Comparison of ENCODE assay signal across 2 cellular contexts in genomic region chr6:87791029-87791428, GRCh38.
TF ChIP-seq lines count a peak whose summit lies in the region.

No MANE protein-coding gene starts in this region.

TF ChIP-seq in A549, 52 proteins besides CTCF, POLR2A, EP300 and RAD21 (continued from another document):
- TF ChIP-seq REST (IDR thresholded peaks at IDR 0.05) = no peak
- no peak for TF ChIP-seq FOSB (CRISPR knock-in tag; IDR thresholded peaks at IDR 0.05)
- TF ChIP-seq, protein P1, sequence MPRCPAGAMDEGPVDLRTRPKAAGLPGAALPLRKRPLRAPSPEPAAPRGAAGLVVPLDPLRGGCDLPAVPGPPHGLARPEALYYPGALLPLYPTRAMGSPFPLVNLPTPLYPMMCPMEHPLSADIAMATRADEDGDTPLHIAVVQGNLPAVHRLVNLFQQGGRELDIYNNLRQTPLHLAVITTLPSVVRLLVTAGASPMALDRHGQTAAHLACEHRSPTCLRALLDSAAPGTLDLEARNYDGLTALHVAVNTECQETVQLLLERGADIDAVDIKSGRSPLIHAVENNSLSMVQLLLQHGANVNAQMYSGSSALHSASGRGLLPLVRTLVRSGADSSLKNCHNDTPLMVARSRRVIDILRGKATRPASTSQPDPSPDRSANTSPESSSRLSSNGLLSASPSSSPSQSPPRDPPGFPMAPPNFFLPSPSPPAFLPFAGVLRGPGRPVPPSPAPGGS (IDR thresholded peaks at IDR 0.05) = no peak
- TF ChIP-seq CBX8 (IDR thresholded peaks at IDR 0.05) = no peak
- TF ChIP-seq, protein P2, sequence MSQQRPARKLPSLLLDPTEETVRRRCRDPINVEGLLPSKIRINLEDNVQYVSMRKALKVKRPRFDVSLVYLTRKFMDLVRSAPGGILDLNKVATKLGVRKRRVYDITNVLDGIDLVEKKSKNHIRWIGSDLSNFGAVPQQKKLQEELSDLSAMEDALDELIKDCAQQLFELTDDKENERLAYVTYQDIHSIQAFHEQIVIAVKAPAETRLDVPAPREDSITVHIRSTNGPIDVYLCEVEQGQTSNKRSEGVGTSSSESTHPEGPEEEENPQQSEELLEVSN (IDR thresholded peaks at IDR 0.05; ENCODE audit: borderline replicate concordance, low read depth) = no peak
- TF ChIP-seq BHLHE40 (IDR thresholded peaks at IDR 0.05; ENCODE audit: low read depth, low read length) = no peak
- TF ChIP-seq MAFK (IDR thresholded peaks at IDR 0.05; ENCODE audit: partially characterized antibody) = no peak
- TF ChIP-seq, protein P3, sequence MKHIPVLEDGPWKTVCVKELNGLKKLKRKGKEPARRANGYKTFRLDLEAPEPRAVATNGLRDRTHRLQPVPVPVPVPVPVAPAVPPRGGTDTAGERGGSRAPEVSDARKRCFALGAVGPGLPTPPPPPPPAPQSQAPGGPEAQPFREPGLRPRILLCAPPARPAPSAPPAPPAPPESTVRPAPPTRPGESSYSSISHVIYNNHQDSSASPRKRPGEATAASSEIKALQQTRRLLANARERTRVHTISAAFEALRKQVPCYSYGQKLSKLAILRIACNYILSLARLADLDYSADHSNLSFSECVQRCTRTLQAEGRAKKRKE (CRISPR knock-in tag; IDR thresholded peaks at IDR 0.05; ENCODE audit: low read depth) = no peak
- TF ChIP-seq EHF (CRISPR knock-in tag; IDR thresholded peaks at IDR 0.05) = no peak
- TF ChIP-seq PHF8 (IDR thresholded peaks at IDR 0.05; ENCODE audit: borderline replicate concordance, low read depth) = no peak

TF ChIP-seq in IMR-90, 13 proteins besides CTCF, POLR2A, EP300 and RAD21 (continued from another document):
- TF ChIP-seq, protein P4, sequence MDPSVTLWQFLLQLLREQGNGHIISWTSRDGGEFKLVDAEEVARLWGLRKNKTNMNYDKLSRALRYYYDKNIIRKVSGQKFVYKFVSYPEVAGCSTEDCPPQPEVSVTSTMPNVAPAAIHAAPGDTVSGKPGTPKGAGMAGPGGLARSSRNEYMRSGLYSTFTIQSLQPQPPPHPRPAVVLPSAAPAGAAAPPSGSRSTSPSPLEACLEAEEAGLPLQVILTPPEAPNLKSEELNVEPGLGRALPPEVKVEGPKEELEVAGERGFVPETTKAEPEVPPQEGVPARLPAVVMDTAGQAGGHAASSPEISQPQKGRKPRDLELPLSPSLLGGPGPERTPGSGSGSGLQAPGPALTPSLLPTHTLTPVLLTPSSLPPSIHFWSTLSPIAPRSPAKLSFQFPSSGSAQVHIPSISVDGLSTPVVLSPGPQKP (IDR thresholded peaks at IDR 0.05; ENCODE audit: borderline replicate concordance, low read depth, low read length) = no peak
- TF ChIP-seq FOS (IDR thresholded peaks at IDR 0.05; ENCODE audit: low read depth, low read length) = no peak
- no peak for TF ChIP-seq CHD1 (IDR thresholded peaks at IDR 0.05; ENCODE audit: low read depth, low read length)
- no peak for TF ChIP-seq MAZ (IDR thresholded peaks at IDR 0.05; ENCODE audit: borderline replicate concordance, low read depth, low read length)
- TF ChIP-seq BHLHE40 (IDR thresholded peaks at IDR 0.05; ENCODE audit: low read depth, low read length) = no peak
